19 cellular contexts compared by ENCODE assay signal in the genomic region with DNA sequence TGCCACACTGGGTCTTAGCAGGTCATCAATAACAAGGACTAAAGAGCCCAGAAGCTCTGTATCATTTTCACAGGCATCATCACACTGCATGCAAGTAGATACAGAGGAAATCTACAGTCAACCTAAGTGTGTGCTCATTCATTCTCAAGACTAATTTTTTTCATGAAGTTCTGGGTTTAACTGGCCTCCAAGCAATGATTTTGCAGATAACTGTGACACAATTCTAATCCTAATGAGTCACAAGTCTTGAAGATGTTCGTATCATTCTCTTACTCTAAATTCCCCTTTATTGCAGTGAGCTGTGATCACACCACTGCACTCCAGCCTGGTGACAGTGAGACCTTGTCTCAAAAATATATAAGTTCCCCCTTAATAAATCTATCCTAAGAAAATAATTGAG. TPM values are rescaled to one million over a fixed set of nuclear protein-coding genes. Genes with fewer than 3 reads are reported as not detected.
A peak's percentile ranks its signal among the peaks of the same experiment; 100 is the strongest.
DNase-seq lines count a peak whose midpoint lies in the region; ATAC-seq and TF ChIP-seq lines count a peak whose summit lies in the region.
"Had no signal": no experiment of that assay in that cellular context is flagged by ENCODE, and none has a peak within 500 bp of the region (broad histone marks: within the 10 kb centered on the region; RNA-seq: fewer than 3 reads in every experiment).

No MANE protein-coding gene starts in this region.

- CTCF ChIA-PET in AG04449 (lab: Yijun Ruan, JAX) = interaction anchor here (2.0 to 2.7 kb wide), 2 partner anchors 50 to 161 kb away, joined by 6 read pairs; no protein-coding TSS in a partner anchor
- CTCF ChIA-PET in CD8-positive, alpha-beta memory T cell (lab: Charles Lee) = no interaction called here

- intact Hi-C loops in left ventricle myocardium inferior (cut with micrococcal nuclease) = no loop called here

- H3K36me3 ChIP-seq in CD8-positive, alpha-beta memory T cell (ENCODE audit: insufficient read depth, low read length) = no peaks in the 10 kb centered on the region
- H3K36me3 ChIP-seq in tibial nerve = peaks cover 0 to 17% (median 0%) of the 10 kb centered on the region in 3 donors
- H3K36me3 ChIP-seq in left ventricle myocardium inferior = peaks cover 23% of the 10 kb centered on the region
- H3K36me3 ChIP-seq: prostate gland had no signal

- no peak for TF ChIP-seq POLR2A in tibial nerve (IDR thresholded peaks at IDR 0.05)

- H3K9me3 ChIP-seq in CD8-positive, alpha-beta memory T cell (ENCODE audit: low read length) = no peaks in the 10 kb centered on the region
- H3K9me3 ChIP-seq in T-helper 17 cell (ENCODE audit: control insufficient read depth, low read length, poor library complexity, severe bottlenecking) (no peaks in the 10 kb centered on the region), tibial nerve (no peaks in the 10 kb centered on the region), left ventricle myocardium inferior (replicated peaks) (no peaks in the 10 kb centered on the region)
- H3K9me3 ChIP-seq: gastrocnemius medialis, prostate gland had no signal

- no peak overlapping the region for H3K4me3 ChIP-seq in AG04449 (ENCODE audit: low read depth, low read length)
- H3K4me3 ChIP-seq in CD8-positive, alpha-beta memory T cell (ENCODE audit: low read length) = no peak overlapping the region
- H3K4me3 ChIP-seq in tibial nerve = no peak overlapping the region
- H3K4me3 ChIP-seq in left ventricle myocardium inferior = no peak overlapping the region
- H3K4me3 ChIP-seq: dorsolateral prefrontal cortex, gastrocnemius medialis, prostate gland had no signal

- H3K27me3 ChIP-seq in CD8-positive, alpha-beta memory T cell (ENCODE audit: insufficient read depth, low read length, poor library complexity, severe bottlenecking) = no peaks in the 10 kb centered on the region
- H3K27me3 ChIP-seq in tibial nerve = no peaks in the 10 kb centered on the region
- H3K27me3 ChIP-seq in left ventricle myocardium inferior (ENCODE audit: low read depth) = no peaks in the 10 kb centered on the region
- H3K27me3 ChIP-seq: dorsolateral prefrontal cortex, gastrocnemius medialis had no signal

- peak overlapping the region; percentile 34 for H3K27ac ChIP-seq in CD8-positive, alpha-beta memory T cell (ENCODE audit: low read depth, low read length)
- no peak overlapping the region for H3K27ac ChIP-seq in tibial nerve
- H3K27ac ChIP-seq in left ventricle myocardium inferior (replicated peaks) = no peak overlapping the region
- H3K27ac ChIP-seq: C4-2B, gastrocnemius medialis, prostate gland had no signal

- POLR2A ChIA-PET in AG04449 (lab: Yijun Ruan, JAX) = no interaction called here
- POLR2A ChIA-PET in CD8-positive, alpha-beta memory T cell (lab: Charles Lee) = no interaction called here

- WGBS in tibial nerve, 2 donors = 68 to 70% methylated on average over 1 of the region's 1 CpG

- H3K9me3 Mint-ChIP-seq in CD8-positive, alpha-beta memory T cell = no peaks in the 10 kb centered on the region
- H3K9me3 Mint-ChIP-seq in immature natural killer cell = peaks cover 0 to 1% (median 0%) of the 10 kb centered on the region in 6 donors

- peak overlapping the region in 7 of 8 donors; percentile 47 to 93 (median 79) for H3K27ac Mint-ChIP-seq in CD8-positive, alpha-beta memory T cell
- H3K27ac Mint-ChIP-seq in T-helper 17 cell (no peak overlapping the region), immature natural killer cell (peak overlapping the region; percentile 85 to 96 (median 90))

- H3K27me3 Mint-ChIP-seq in CD8-positive, alpha-beta memory T cell = no peaks in the 10 kb centered on the region
- H3K27me3 Mint-ChIP-seq in T-helper 17 cell = no peaks in the 10 kb centered on the region
- peaks cover 2 to 4% (median 3%) of the 10 kb centered on the region in 3 donors for H3K27me3 Mint-ChIP-seq in immature natural killer cell (ENCODE audit: low read depth in 3 of 3)

- peak; percentile 26 for ATAC-seq in T-helper 17 cell
- no peak for ATAC-seq in HG02610 (IDR thresholded peaks at IDR 0.05; ENCODE audit: unreplicated experiment)
- ATAC-seq in HG03095 (IDR thresholded peaks at IDR 0.05; ENCODE audit: unreplicated experiment) = no peak

- H3K4me1 ChIP-seq in CD8-positive, alpha-beta memory T cell (ENCODE audit: insufficient read depth, low read length) = peaks cover 31% of the 10 kb centered on the region
- H3K4me1 ChIP-seq in tibial nerve (no peaks in the 10 kb centered on the region), left ventricle myocardium inferior (no peaks in the 10 kb centered on the region)
- H3K4me1 ChIP-seq: gastrocnemius medialis, prostate gland had no signal

- peaks cover 0 to 14% (median under 1%) of the 10 kb centered on the region in 3 donors for H3K36me3 Mint-ChIP-seq in CD8-positive, alpha-beta memory T cell
- peaks cover 3% of the 10 kb centered on the region for H3K36me3 Mint-ChIP-seq in T-helper 17 cell (ENCODE audit: low read depth)
- peaks cover 3 to 5% (median 5%) of the 10 kb centered on the region in 3 donors for H3K36me3 Mint-ChIP-seq in immature natural killer cell

- no peak for TF ChIP-seq EP300 in tibial nerve (IDR thresholded peaks at IDR 0.05)

- H3K4me1 Mint-ChIP-seq in CD8-positive, alpha-beta memory T cell = peaks cover 46 to 64% (median 59%) of the 10 kb centered on the region in 3 donors
- H3K4me1 Mint-ChIP-seq in T-helper 17 cell (peaks cover 34% of the 10 kb centered on the region), immature natural killer cell (peaks cover 82 to 90% of the 10 kb centered on the region in 2 donors)

- peak overlapping the region in 5 of 7 donors; percentile 32 to 89 (median 48) for H3K4me3 Mint-ChIP-seq in CD8-positive, alpha-beta memory T cell
- H3K4me3 Mint-ChIP-seq in T-helper 17 cell = no peak overlapping the region
- H3K4me3 Mint-ChIP-seq in immature natural killer cell = peak overlapping the region; percentile 52 to 82 (median 73)

- TF ChIP-seq CTCF in AG04449 (IDR thresholded peaks at IDR 0.05; ENCODE audit: insufficient read depth, low read length, missing control alignments) = no peak
- no peak for TF ChIP-seq CTCF in tibial nerve (IDR thresholded peaks at IDR 0.05)
- no peak for TF ChIP-seq CTCF in left ventricle myocardium inferior (IDR thresholded peaks at IDR 0.05; ENCODE audit: borderline replicate concordance)

- DNase-seq in AG04449 (ENCODE audit: low read depth, low spot score) (peak; percentile 33), T-helper 17 cell (no peak), immature natural killer cell (peak in 2 of 3 donors; percentile 21 to 42), tibial nerve (ENCODE audit: low spot score in 2 of 2) (no peak), left ventricle myocardium inferior (no peak)
- DNase-seq in CD8-positive, alpha-beta memory T cell = no peak
- DNase-seq: NCI-H2029 treated with DMSO at 0.1 percent for 48 hours, NCI-H748 treated with DMSO at 0.1 percent for 48 hours had no signal

RNA-seq across cellular contexts. Expression of a gene that starts 2.5 kb away (rescaled TPM):
- total RNA-seq in CD8-positive, alpha-beta memory T cell = not detected
- polyA plus RNA-seq in CD8-positive, alpha-beta memory T cell = not detected
- not detected for total RNA-seq in T-helper 17 cell
- not detected for polyA plus RNA-seq in immature natural killer cell
- not detected for total RNA-seq in tibial nerve
- not detected for total RNA-seq in left ventricle myocardium inferior
- total RNA-seq: aorta, Daoy, dorsolateral prefrontal cortex, gastrocnemius medialis, mucosa of gallbladder, prostate gland, Right ventricle myocardium inferior, urinary bladder had no signal
- polyA plus RNA-seq: aorta, urinary bladder had no signal

RNA-seq across cellular contexts. Expression of a gene that starts 3.9 kb away (rescaled TPM):
- total RNA-seq in CD8-positive, alpha-beta memory T cell = not detected
- polyA plus RNA-seq in CD8-positive, alpha-beta memory T cell = not detected
- not detected for total RNA-seq in T-helper 17 cell
- polyA plus RNA-seq in immature natural killer cell = not detected
- total RNA-seq in tibial nerve = not detected
- not detected for total RNA-seq in left ventricle myocardium inferior
- total RNA-seq: aorta, Daoy, dorsolateral prefrontal cortex, gastrocnemius medialis, mucosa of gallbladder, Right ventricle myocardium inferior, urinary bladder had no signal
- polyA plus RNA-seq: aorta, urinary bladder had no signal

RNA-seq across cellular contexts. Expression of a gene that starts 31.4 kb away (rescaled TPM):
- not detected for total RNA-seq in CD8-positive, alpha-beta memory T cell
- polyA plus RNA-seq in CD8-positive, alpha-beta memory T cell = not detected
- total RNA-seq in T-helper 17 cell (not detected), tibial nerve (1 to 10 TPM in 1 of 4 donors, not detected in 3; 1.2 TPM), left ventricle myocardium inferior (not detected)
- polyA plus RNA-seq in immature natural killer cell = not detected
- total RNA-seq: aorta, Daoy, gastrocnemius medialis, mucosa of gallbladder, prostate gland, Right ventricle myocardium inferior, urinary bladder had no signal
- polyA plus RNA-seq: aorta, urinary bladder had no signal

RNA-seq across cellular contexts. Expression of a gene that starts 33.0 kb away (rescaled TPM):
- total RNA-seq in CD8-positive, alpha-beta memory T cell = 10 to 100 TPM; 20.2 to 20.6 TPM
- 16.4 TPM for polyA plus RNA-seq in CD8-positive, alpha-beta memory T cell
- total RNA-seq in T-helper 17 cell = 10 to 100 TPM; 27.6 to 33.8 TPM
- 10 to 100 TPM; 11.9 to 20.5 (median 15.1) TPM for polyA plus RNA-seq in immature natural killer cell
- 100 to 1,000 TPM in 1 of 4 donors, 10 to 100 TPM in 3; 30.4 to 144 (median 56.4) TPM for total RNA-seq in tibial nerve
- 12.2 TPM for total RNA-seq in left ventricle myocardium inferior

RNA-seq across cellular contexts. Expression of a gene that starts 37.4 kb away (rescaled TPM):
- total RNA-seq in CD8-positive, alpha-beta memory T cell = under 1 TPM in 1 of 2 experiments, not detected in 1; 0.15 TPM
- polyA plus RNA-seq in CD8-positive, alpha-beta memory T cell = not detected
- under 1 TPM; 0.15 to 0.23 TPM for total RNA-seq in T-helper 17 cell
- not detected for polyA plus RNA-seq in immature natural killer cell
- under 1 TPM in 1 of 4 donors, not detected in 3; 0.59 TPM for total RNA-seq in tibial nerve
- not detected for total RNA-seq in left ventricle myocardium inferior
- total RNA-seq: Daoy, gastrocnemius medialis, Right ventricle myocardium inferior, urinary bladder had no signal

Comparison
In these comparisons a context has a peak if more than half of its experiments do, and no peak if none do; other contexts are left out.
1. DNase-seq: peak in AG04449 (single experiment) and immature natural killer cell (2 of 3); none in CD8-positive, alpha-beta memory T cell (0 of 5), T-helper 17 cell (0 of 3), tibial nerve (0 of 2) and left ventricle myocardium inferior (single experiment).